17 cellular contexts compared by ENCODE assay signal in the genomic region with DNA sequence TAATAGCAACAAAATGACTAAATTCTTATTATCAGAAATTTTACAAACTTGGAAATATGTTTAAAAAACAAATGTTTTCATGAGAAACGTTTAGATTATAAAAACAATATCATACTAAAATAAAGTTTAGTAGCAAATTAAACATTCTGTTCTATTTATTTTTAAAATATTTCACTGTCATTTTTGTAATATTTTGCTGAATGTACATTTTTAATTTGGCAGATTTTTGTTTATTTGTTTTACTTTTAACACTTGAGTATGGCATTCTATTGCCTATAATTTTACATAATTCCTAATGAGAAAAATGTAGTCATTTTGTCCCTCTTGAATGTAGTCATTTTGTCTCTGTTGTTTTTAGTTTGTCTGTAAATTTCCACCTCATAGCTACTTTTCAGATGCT.
DNase-seq lines count a peak whose midpoint lies in the region; ATAC-seq, FAIRE-seq and TF ChIP-seq lines count a peak whose summit lies in the region.
"Had no signal": no experiment of that assay in that cellular context is flagged by ENCODE, and none has a peak within 500 bp of the region (broad histone marks: within the 10 kb centered on the region; RNA-seq: fewer than 3 reads in every experiment).

No MANE protein-coding gene starts in this region.

- no peaks in the 10 kb centered on the region for H3K27me3 ChIP-seq in HepG2 (ENCODE audit: control insufficient read depth in 1 of 2, insufficient read depth in 2 of 2, low read length in 2 of 2)
- no peaks in the 10 kb centered on the region for H3K27me3 ChIP-seq in right lobe of liver
- H3K27me3 ChIP-seq: BLaER1 treated with 17β-estradiol and CSF1 and Interleukin-3, amounts not matched to agents 10 nM and 100 nM had no signal

- no peak overlapping the region for H3K4me3 ChIP-seq in HepG2 (replicated peaks in 1 of 3; ENCODE audit: insufficient read depth in 1 of 3, low read depth in 2 of 3, low read length in 3 of 3)
- H3K4me3 ChIP-seq in right lobe of liver = no peak overlapping the region
- no peak overlapping the region for H3K4me3 ChIP-seq in kidney (ENCODE audit: low read length in 2 of 2)
- H3K4me3 ChIP-seq: BLaER1 treated with 17β-estradiol and CSF1 and Interleukin-3, amounts not matched to agents 10 nM and 100 nM; GM12878; GM23338 had no signal

- H3K4me2 ChIP-seq in HepG2 (ENCODE audit: low read depth, low read length) = no peak overlapping the region
- H3K4me2 ChIP-seq: BLaER1 treated with 17β-estradiol and CSF1 and Interleukin-3, amounts not matched to agents 10 nM and 100 nM; GM23338 had no signal

- BruUV-seq in HepG2 (replicated peaks; lab: Mats Ljungman, UMichigan) = no TSS peak

- H3K9me3 ChIP-seq in HepG2 (ENCODE audit: low read length) (no peaks in the 10 kb centered on the region), right lobe of liver (no peaks in the 10 kb centered on the region), kidney (ENCODE audit: control insufficient read depth in 1 of 2, low read length in 2 of 2) (no peaks in the 10 kb centered on the region)
- H3K9me3 ChIP-seq: BLaER1 treated with 17β-estradiol and CSF1 and Interleukin-3, amounts not matched to agents 10 nM and 100 nM had no signal

- TF ChIP-seq EP300 in HepG2 (IDR thresholded peaks at IDR 0.05; ENCODE audit: low read depth in 2 of 2, low read length in 2 of 2) (no peak), HepG2 (CRISPR knock-in tag; IDR thresholded peaks at IDR 0.05; ENCODE audit: borderline replicate concordance) (no peak)

- 0% methylated on average over 1 of the region's 1 CpG for WGBS in HepG2 (ENCODE audit: low lambda C conversion rate)
- WGBS in right lobe of liver (ENCODE audit: insufficient coverage, low coverage, low lambda C conversion rate, missing lambda C conversion rate) = 23% methylated on average over 1 of the region's 1 CpG

- no peak overlapping the region for H2AFZ ChIP-seq in HepG2 (ENCODE audit: low read length)
- H2AFZ ChIP-seq: GM23338 had no signal

- no peak for TF ChIP-seq RAD21 in HepG2 (CRISPR knock-in tag; IDR thresholded peaks at IDR 0.05)

- POLR2A ChIA-PET in HepG2 (lab: Yijun Ruan, JAX) = no interaction called here

- no peak for ATAC-seq in HepG2
- ATAC-seq in right lobe of liver = no peak
- ATAC-seq: CD8-positive, alpha-beta T cell; GM12878; GM23338 had no signal

- H3K4me1 ChIP-seq in HepG2 (ENCODE audit: insufficient read depth, low read length) = no peaks in the 10 kb centered on the region
- H3K4me1 ChIP-seq in right lobe of liver = no peaks in the 10 kb centered on the region
- no peaks in the 10 kb centered on the region for H3K4me1 ChIP-seq in kidney (ENCODE audit: control insufficient read depth in 1 of 2, insufficient read depth in 1 of 2, low read depth in 1 of 2, low read length in 2 of 2)
- H3K4me1 ChIP-seq: BLaER1 treated with 17β-estradiol and CSF1 and Interleukin-3, amounts not matched to agents 10 nM and 100 nM had no signal

- H3K27ac ChIP-seq in HepG2 (ENCODE audit: extremely low read length, insufficient read depth, low read length) = no peak overlapping the region
- H3K27ac ChIP-seq in right lobe of liver = no peak overlapping the region
- H3K27ac ChIP-seq in kidney (ENCODE audit: low read depth in 2 of 2, low read length in 2 of 2) = no peak overlapping the region
- H3K27ac ChIP-seq: 22Rv1; BLaER1 treated with 17β-estradiol and CSF1 and Interleukin-3, amounts not matched to agents 10 nM and 100 nM had no signal

- intact Hi-C loops in HepG2 (cut with micrococcal nuclease; ENCODE audit: unreplicated experiment) = no loop called here
- intact Hi-C loops in right lobe of liver (cut with DNase I) = no loop called here
- intact Hi-C loops in kidney (cut with DNase I) = no loop called here

- no peak overlapping the region for H3K9ac ChIP-seq in HepG2 (ENCODE audit: insufficient read depth, low read depth, low read length)
- H3K9ac ChIP-seq in kidney (ENCODE audit: low read length in 2 of 2) = no peak overlapping the region
- H3K9ac ChIP-seq: BLaER1 treated with 17β-estradiol and CSF1 and Interleukin-3, amounts not matched to agents 10 nM and 100 nM had no signal

- no peak for DNase-seq in HepG2 (ENCODE audit: low spot score)
- no peak for DNase-seq in right lobe of liver
- DNase-seq in kidney = no peak
- DNase-seq in NCI-H748 (lab: John Stamatoyannopoulos, UW; ENCODE audit: unreplicated experiment) = no peak
- DNase-seq in retina = no peak
- DNase-seq in activated gamma-delta T cell (lab: John Stamatoyannopoulos, UW) = no peak
- DNase-seq: Calu3; CD8-positive, alpha-beta T cell; DMS79 treated with DMSO at 0.1 percent for 48 hours; HCEC 1CT; KBM-7 had no signal

- H3K36me3 ChIP-seq in HepG2 (replicated peaks in 1 of 2; ENCODE audit: control insufficient read depth in 1 of 2, insufficient read depth in 2 of 2, low read length in 2 of 2) = no peaks in the 10 kb centered on the region
- no peaks in the 10 kb centered on the region for H3K36me3 ChIP-seq in right lobe of liver
- no peaks in the 10 kb centered on the region for H3K36me3 ChIP-seq in kidney (ENCODE audit: control insufficient read depth in 1 of 2, insufficient read depth in 2 of 2, low read length in 2 of 2)
- H3K36me3 ChIP-seq: BLaER1 treated with 17β-estradiol and CSF1 and Interleukin-3, amounts not matched to agents 10 nM and 100 nM had no signal

- H4K20me1 ChIP-seq in HepG2 (ENCODE audit: insufficient read depth, low read length) = no peaks in the 10 kb centered on the region
- H4K20me1 ChIP-seq: BLaER1 treated with 17β-estradiol and CSF1 and Interleukin-3, amounts not matched to agents 10 nM and 100 nM had no signal

- TF ChIP-seq POLR2A in HepG2 (IDR thresholded peaks at IDR 0.05; ENCODE audit: insufficient read depth in 1 of 2, low read depth in 2 of 2, low read length in 2 of 2) (no peak), right lobe of liver (IDR thresholded peaks at IDR 0.05) (no peak)

- CTCF ChIA-PET in HepG2 (lab: Yijun Ruan, JAX; ENCODE audit: low intra/inter-chr PET ratio, low total read pairs) = no interaction called here

- FAIRE-seq in HepG2 (lab: Jason Lieb, UNC) (no peak), colon (lab: Jason Lieb, UNC) (peak; percentile 55), kidney (lab: Jason Lieb, UNC) (peak; percentile 60)
- FAIRE-seq: GM12878, H54 had no signal

- H3K79me2 ChIP-seq in HepG2 (ENCODE audit: insufficient read depth, low read length) = no peaks in the 10 kb centered on the region

- in situ Hi-C loops in HepG2 (cut with HindIII; ENCODE audit: extremely low pct_ligation_motif_present, low pct_unique_long_range_greater_than_20kb) = no loop called here

- TF ChIP-seq CTCF in HepG2 (CRISPR knock-in tag; IDR thresholded peaks at IDR 0.05) (no peak), right lobe of liver (IDR thresholded peaks at IDR 0.05) (no peak), kidney (IDR thresholded peaks at IDR 0.05; ENCODE audit: borderline replicate concordance, extremely low read depth, insufficient read depth) (no peak)

TF ChIP-seq in HepG2, 621 proteins besides CTCF, POLR2A, EP300 and RAD21 (continues in another document):
- TF ChIP-seq ZNF225 (CRISPR knock-in tag; IDR thresholded peaks at IDR 0.05) (no peak), ZNF44 (CRISPR knock-in tag; IDR thresholded peaks at IDR 0.05) (no peak), MXD4 (CRISPR knock-in tag; IDR thresholded peaks at IDR 0.05) (no peak), MAFK (conservative IDR thresholded peaks at IDR 0.05 in 1 of 2, IDR thresholded peaks at IDR 0.05 in 1 of 2; ENCODE audit: low read length in 2 of 2) (peak in 1 of 2 experiments; percentile 54; a peak in 2 of 4 replicates), ZNF17 (CRISPR knock-in tag; IDR thresholded peaks at IDR 0.05) (no peak), ZNF274 (CRISPR knock-in tag; IDR thresholded peaks at IDR 0.05) (no peak), MAFF (IDR thresholded peaks at IDR 0.05; ENCODE audit: low read depth, low read length) (peak; percentile 23; the same call in 1 of the 2 replicates)
- TF ChIP-seq, protein P1, sequence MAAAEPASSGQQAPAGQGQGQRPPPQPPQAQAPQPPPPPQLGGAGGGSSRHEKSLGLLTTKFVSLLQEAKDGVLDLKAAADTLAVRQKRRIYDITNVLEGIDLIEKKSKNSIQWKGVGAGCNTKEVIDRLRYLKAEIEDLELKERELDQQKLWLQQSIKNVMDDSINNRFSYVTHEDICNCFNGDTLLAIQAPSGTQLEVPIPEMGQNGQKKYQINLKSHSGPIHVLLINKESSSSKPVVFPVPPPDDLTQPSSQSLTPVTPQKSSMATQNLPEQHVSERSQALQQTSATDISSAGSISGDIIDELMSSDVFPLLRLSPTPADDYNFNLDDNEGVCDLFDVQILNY (CRISPR knock-in tag; conservative IDR thresholded peaks at IDR 0.05) = no peak
- TF ChIP-seq, protein P2, sequence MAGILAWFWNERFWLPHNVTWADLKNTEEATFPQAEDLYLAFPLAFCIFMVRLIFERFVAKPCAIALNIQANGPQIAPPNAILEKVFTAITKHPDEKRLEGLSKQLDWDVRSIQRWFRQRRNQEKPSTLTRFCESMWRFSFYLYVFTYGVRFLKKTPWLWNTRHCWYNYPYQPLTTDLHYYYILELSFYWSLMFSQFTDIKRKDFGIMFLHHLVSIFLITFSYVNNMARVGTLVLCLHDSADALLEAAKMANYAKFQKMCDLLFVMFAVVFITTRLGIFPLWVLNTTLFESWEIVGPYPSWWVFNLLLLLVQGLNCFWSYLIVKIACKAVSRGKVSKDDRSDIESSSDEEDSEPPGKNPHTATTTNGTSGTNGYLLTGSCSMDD (CRISPR knock-in tag; IDR thresholded peaks at IDR 0.05) = no peak
- TF ChIP-seq, protein P3, sequence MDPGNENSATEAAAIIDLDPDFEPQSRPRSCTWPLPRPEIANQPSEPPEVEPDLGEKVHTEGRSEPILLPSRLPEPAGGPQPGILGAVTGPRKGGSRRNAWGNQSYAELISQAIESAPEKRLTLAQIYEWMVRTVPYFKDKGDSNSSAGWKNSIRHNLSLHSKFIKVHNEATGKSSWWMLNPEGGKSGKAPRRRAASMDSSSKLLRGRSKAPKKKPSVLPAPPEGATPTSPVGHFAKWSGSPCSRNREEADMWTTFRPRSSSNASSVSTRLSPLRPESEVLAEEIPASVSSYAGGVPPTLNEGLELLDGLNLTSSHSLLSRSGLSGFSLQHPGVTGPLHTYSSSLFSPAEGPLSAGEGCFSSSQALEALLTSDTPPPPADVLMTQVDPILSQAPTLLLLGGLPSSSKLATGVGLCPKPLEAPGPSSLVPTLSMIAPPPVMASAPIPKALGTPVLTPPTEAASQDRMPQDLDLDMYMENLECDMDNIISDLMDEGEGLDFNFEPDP (CRISPR knock-in tag; conservative IDR thresholded peaks at IDR 0.05) = no peak
